Comparison of ENCODE assay signal across 1 cellular context in the genomic region with DNA sequence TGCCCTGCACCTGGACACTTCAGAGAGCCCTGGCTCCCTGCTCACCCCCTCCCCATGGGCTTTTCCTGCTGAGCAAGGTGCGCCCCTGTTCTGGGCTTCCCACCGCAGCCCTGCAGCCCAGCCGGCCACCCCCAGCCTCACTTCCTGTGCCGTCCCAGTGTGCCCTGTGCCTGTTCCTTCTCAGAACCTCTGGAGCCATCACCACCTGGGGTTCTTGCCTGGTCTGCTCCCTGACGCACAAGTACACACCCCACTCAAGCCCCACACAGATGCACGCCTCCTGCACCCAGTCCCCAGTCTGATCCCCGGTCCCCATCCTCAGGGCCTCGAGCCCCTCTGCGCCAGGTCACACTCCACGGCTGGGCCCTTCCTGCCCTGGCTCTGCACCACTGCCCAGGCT.
TF ChIP-seq lines count a peak whose summit lies in the region.

No MANE protein-coding gene starts in this region.

TF ChIP-seq in H1, 55 proteins besides CTCF, POLR2A, EP300 and RAD21:
- TF ChIP-seq CBX8 (IDR thresholded peaks at IDR 0.05; ENCODE audit: borderline replicate concordance, low read depth, low read length), result no peak
